In genomic region chr1:7838714-7839113, GRCh38 we compare ENCODE assay signal across 43 cellular contexts. TPM values are rescaled to one million over a fixed set of nuclear protein-coding genes. Genes with fewer than 3 reads are reported as not detected.
"Had no signal": no experiment of that assay in that cellular context is flagged by ENCODE, and none has a peak within 500 bp of the region (broad histone marks: within the 10 kb centered on the region; RNA-seq: fewer than 3 reads in every experiment).

No MANE protein-coding gene starts in this region.

- H3K4me1 ChIP-seq: adrenal gland, ascending aorta, body of pancreas, breast epithelium had no signal

- ATAC-seq: activated naive CD4-positive, alpha-beta T cell treated with anti-CD3 and anti-CD28 coated beads, Interleukin-2, amount 50 U/mL, for 72 hours; activated naive CD8-positive, alpha-beta T cell treated with anti-CD3 and anti-CD28 coated beads, Interleukin-2, amount 50 U/mL, for 24 hours; activated T-cell treated with anti-CD3 and anti-CD28 coated beads, Interleukin-2, amount 50 U/mL, for 4 hours; activated T-cell treated with anti-CD3 and anti-CD28 coated beads, Interleukin-2, amount 50 U/mL, for 72 hours; activated T-helper 17 cell treated with anti-CD3 and anti-CD28 coated beads, Interleukin-2, amount 50 U/mL, for 72 hours; body of pancreas had no signal

- DNase-seq: activated effector memory CD4-positive, alpha-beta T cell treated with anti-CD3 and anti-CD28 coated beads, Interleukin-2, amount 50 U/mL, for 16 hours; activated effector memory CD4-positive, alpha-beta T cell treated with Interleukin-2 at 50 U/mL for 16 hours; activated gamma-delta T cell; activated gamma-delta T cell treated with Interleukin-2 at 50 U/mL for 16 hours; activated naive CD4-positive, alpha-beta T cell; activated naive CD4-positive, alpha-beta T cell treated with anti-CD3 and anti-CD28 coated beads for 36 hours; activated naive CD4-positive, alpha-beta T cell treated with anti-CD3 and anti-CD28 coated beads, Interleukin-2, amount 10 ng/mL, durations not matched to agents 7 days and 5 days; activated naive CD4-positive, alpha-beta T cell treated with anti-CD3 and anti-CD28 coated beads, Interleukin-2, amount 50 U/mL, for 16 hours; activated naive CD4-positive, alpha-beta T cell treated with Interleukin-2 at 50 U/mL for 16 hours; activated naive CD8-positive, alpha-beta T cell treated with anti-CD3 and anti-CD28 coated beads for 36 hours; activated naive CD8-positive, alpha-beta T cell treated with anti-CD3 and anti-CD28 coated beads, Interleukin-2, amount 10 ng/mL, durations not matched to agents 7 days and 5 days; activated naive CD8-positive, alpha-beta T cell treated with anti-CD3 and anti-CD28 coated beads, Interleukin-2, amount 50 U/mL, for 24 hours; activated T-cell treated with anti-CD3 and anti-CD28 coated beads, Interleukin-2, amount 50 U/mL, for 1 hour; activated T-cell treated with anti-CD3 and anti-CD28 coated beads, Interleukin-2, amount 50 U/mL, for 24 hours; activated T-cell treated with anti-CD3 and anti-CD28 coated beads, Interleukin-2, amount 50 U/mL, for 4 hours; activated T-cell treated with anti-CD3 and anti-CD28 coated beads, Interleukin-2, amount 50 U/mL, for 48 hours; activated T-cell treated with anti-CD3 and anti-CD28 coated beads, Interleukin-2, amount 50 U/mL, for 72 hours; adrenal gland; amniotic stem cell; amygdala; anterior cingulate cortex; aorta; body of pancreas; brain microvascular endothelial cell; caudate nucleus; central memory CD4-positive, alpha-beta T cell; cerebellar nuclear complex had no signal

- H3K27me3 ChIP-seq: adrenal gland, ascending aorta, body of pancreas, brain microvascular endothelial cell, breast epithelium, cardiac muscle cell had no signal

- H3K27ac Mint-ChIP-seq: activated naive CD4-positive, alpha-beta T cell treated with anti-CD3 and anti-CD28 coated beads for 36 hours; activated naive CD4-positive, alpha-beta T cell treated with anti-CD3 and anti-CD28 coated beads, Interleukin-2, amount 10 ng/mL, durations not matched to agents 7 days and 5 days; activated naive CD4-positive, alpha-beta T cell treated with anti-CD3 and anti-CD28 coated beads, Interleukin-2, amount 50 U/mL, for 72 hours; activated naive CD8-positive, alpha-beta T cell; activated naive CD8-positive, alpha-beta T cell treated with anti-CD3 and anti-CD28 coated beads for 36 hours; activated naive CD8-positive, alpha-beta T cell treated with anti-CD3 and anti-CD28 coated beads, Interleukin-2, amount 10 ng/mL, durations not matched to agents 7 days and 5 days; activated naive CD8-positive, alpha-beta T cell treated with anti-CD3 and anti-CD28 coated beads, Interleukin-2, amount 50 U/mL, for 24 hours; activated T-cell treated with anti-CD3 and anti-CD28 coated beads, Interleukin-2, amount 50 U/mL, for 24 hours; activated T-cell treated with anti-CD3 and anti-CD28 coated beads, Interleukin-2, amount 50 U/mL, for 72 hours; activated T-helper 1 cell treated with anti-CD3 and anti-CD28 coated beads, Interleukin-12 subunit alpha, Interleukin-12 subunit beta, Interleukin-2, Interleukin-4 antibody, amounts not matched to agents 30 ng/mL and 10 ng/mL and 1 ng/mL, durations not matched to agents 14 hours and 24 hours and 36 hours; activated T-helper 17 cell treated with anti-CD3 and anti-CD28 coated beads, Interleukin-2, amount 50 U/mL, for 72 hours; activated T-helper 2 cell treated with anti-CD3 and anti-CD28 coated beads, Interferon-gamma antibody, Interleukin-2, Interleukin-4, amounts not matched to agents 10 μg/mL and 5 μg/mL and 100 μg/mL, durations not matched to agents 14 hours and 24 hours and 36 hours; brain had no signal

- H3K4me3 ChIP-seq: adrenal gland, ascending aorta, body of pancreas, breast epithelium, cardiac muscle cell had no signal

- H3K27ac ChIP-seq: adrenal gland, ascending aorta, body of pancreas, brain microvascular endothelial cell, breast epithelium, cardiac muscle cell had no signal

- H3K27me3 Mint-ChIP-seq: activated naive CD4-positive, alpha-beta T cell treated with anti-CD3 and anti-CD28 coated beads, Interleukin-2, amount 10 ng/mL, durations not matched to agents 7 days and 5 days; activated naive CD4-positive, alpha-beta T cell treated with anti-CD3 and anti-CD28 coated beads, Interleukin-2, amount 50 U/mL, for 24 hours; activated naive CD8-positive, alpha-beta T cell; activated naive CD8-positive, alpha-beta T cell treated with anti-CD3 and anti-CD28 coated beads for 36 hours; activated naive CD8-positive, alpha-beta T cell treated with anti-CD3 and anti-CD28 coated beads, Interleukin-2, amount 10 ng/mL, durations not matched to agents 7 days and 5 days; activated naive CD8-positive, alpha-beta T cell treated with anti-CD3 and anti-CD28 coated beads, Interleukin-2, amount 50 U/mL, for 24 hours; activated T-cell treated with anti-CD3 and anti-CD28 coated beads, Interleukin-2, amount 50 U/mL, for 24 hours; activated T-helper 17 cell treated with anti-CD3 and anti-CD28 coated beads, Interleukin-2, amount 50 U/mL, for 72 hours; brain; central memory CD8-positive, alpha-beta T cell had no signal

- H3K4me1 Mint-ChIP-seq: activated naive CD4-positive, alpha-beta T cell treated with anti-CD3 and anti-CD28 coated beads, Interleukin-2, amount 50 U/mL, for 24 hours; activated naive CD8-positive, alpha-beta T cell treated with anti-CD3 and anti-CD28 coated beads for 36 hours; activated T-helper 17 cell treated with anti-CD3 and anti-CD28 coated beads, Interleukin-2, amount 50 U/mL, for 72 hours; brain; central memory CD8-positive, alpha-beta T cell had no signal

- H3K9me3 ChIP-seq: adrenal gland, body of pancreas had no signal

- H3K36me3 ChIP-seq: brain microvascular endothelial cell, cardiac muscle cell had no signal

- FAIRE-seq: astrocyte, bronchial epithelial cell had no signal

- H3K4me3 Mint-ChIP-seq: activated naive CD4-positive, alpha-beta T cell treated with anti-CD3 and anti-CD28 coated beads for 36 hours; activated naive CD4-positive, alpha-beta T cell treated with anti-CD3 and anti-CD28 coated beads, Interleukin-2, amount 10 ng/mL, durations not matched to agents 7 days and 5 days; activated naive CD4-positive, alpha-beta T cell treated with anti-CD3 and anti-CD28 coated beads, Interleukin-2, amount 50 U/mL, for 24 hours; activated naive CD8-positive, alpha-beta T cell; activated naive CD8-positive, alpha-beta T cell treated with anti-CD3 and anti-CD28 coated beads for 36 hours; activated naive CD8-positive, alpha-beta T cell treated with anti-CD3 and anti-CD28 coated beads, Interleukin-2, amount 10 ng/mL, durations not matched to agents 7 days and 5 days; activated naive CD8-positive, alpha-beta T cell treated with anti-CD3 and anti-CD28 coated beads, Interleukin-2, amount 50 U/mL, for 24 hours; activated T-cell treated with anti-CD3 and anti-CD28 coated beads, Interleukin-2, amount 50 U/mL, for 24 hours; activated T-cell treated with anti-CD3 and anti-CD28 coated beads, Interleukin-2, amount 50 U/mL, for 4 hours; activated T-cell treated with anti-CD3 and anti-CD28 coated beads, Interleukin-2, amount 50 U/mL, for 72 hours; activated T-helper 1 cell treated with anti-CD3 and anti-CD28 coated beads, Interleukin-12 subunit alpha, Interleukin-12 subunit beta, Interleukin-2, Interleukin-4 antibody, amounts not matched to agents 30 ng/mL and 10 ng/mL and 1 ng/mL, durations not matched to agents 14 hours and 24 hours and 36 hours; activated T-helper 17 cell treated with anti-CD3 and anti-CD28 coated beads, Interleukin-2, amount 50 U/mL, for 72 hours; brain; central memory CD8-positive, alpha-beta T cell had no signal

RNA-seq across cellular contexts. Expression of gene UTS2, which starts 14.2 kb away (rescaled TPM):
- total RNA-seq: activated naive CD4-positive, alpha-beta T cell treated with anti-CD3 and anti-CD28 coated beads for 36 hours; activated T-cell treated with anti-CD3 and anti-CD28 coated beads, Interleukin-2, amount 50 U/mL, for 72 hours; activated T-helper 1 cell treated with anti-CD3 and anti-CD28 coated beads, Interleukin-12 subunit alpha, Interleukin-12 subunit beta, Interleukin-2, Interleukin-4 antibody, amounts not matched to agents 30 ng/mL and 10 ng/mL and 1 ng/mL, durations not matched to agents 14 hours and 24 hours and 36 hours; activated T-helper 2 cell treated with anti-CD3 and anti-CD28 coated beads, Interferon-gamma antibody, Interleukin-2, Interleukin-4, amounts not matched to agents 10 μg/mL and 5 μg/mL and 100 μg/mL, durations not matched to agents 14 hours and 24 hours and 36 hours; ascending aorta; astrocyte; body of pancreas; bronchial epithelial cell; cardiac muscle cell; cardiac septum; cerebellum; chondrocyte had no signal
- polyA plus RNA-seq: cardiac muscle cell had no signal
